Comparison of ENCODE assay signal across 10 cellular contexts in genomic region chr11:118156531-118157185, GRCh38. TPM values are rescaled to one million over a fixed set of nuclear protein-coding genes. Genes with fewer than 3 reads are reported as not detected.
DNase-seq lines count a peak whose midpoint lies in the region; ATAC-seq and TF ChIP-seq lines count a peak whose summit lies in the region.
"Had no signal": no experiment of that assay in that cellular context is flagged by ENCODE, and none has a peak within 500 bp of the region (broad histone marks: within the 10 kb centered on the region; RNA-seq: fewer than 3 reads in every experiment).

No MANE protein-coding gene starts in this region.

- no peak for TF ChIP-seq CTCF in mucosa of descending colon (IDR thresholded peaks at IDR 0.05)

- ATAC-seq in mucosa of descending colon = peak; percentile 20
- no peak for ATAC-seq in HG03039 (IDR thresholded peaks at IDR 0.05; ENCODE audit: unreplicated experiment)
- ATAC-seq in GM19035 (IDR thresholded peaks at IDR 0.05; ENCODE audit: unreplicated experiment) = no peak
- ATAC-seq in GM21723 (IDR thresholded peaks at IDR 0.05; ENCODE audit: unreplicated experiment) = no peak

- peak overlapping the region; percentile 44 for H3K4me3 ChIP-seq in HUES64 (ENCODE audit: low read length)
- no peak overlapping the region for H3K4me3 ChIP-seq in mucosa of descending colon

- DNase-seq in NCI-H1436 (lab: John Stamatoyannopoulos, UW) (peak; percentile 64), NCI-H1436 treated with DMSO at 0.1 percent for 48 hours (lab: John Stamatoyannopoulos, UW) (no peak), mucosa of descending colon (no peak)
- peak; percentile 25 for DNase-seq in activated gamma-delta T cell treated with anti-CD3 and anti-CD28 coated beads, Interleukin-2, amount 50 U/mL, for 16 hours (ENCODE audit: low read depth)
- DNase-seq: activated effector memory CD4-positive, alpha-beta T cell treated with Interleukin-2 at 50 U/mL for 16 hours had no signal

- intact Hi-C loops in mucosa of descending colon (cut with DNase I, micrococcal nuclease) = no loop called here

- H3K36me3 ChIP-seq in HUES64 (ENCODE audit: insufficient read depth, low read length) (no peaks in the 10 kb centered on the region), mucosa of descending colon (ENCODE audit: low read depth) (no peaks in the 10 kb centered on the region)

- no peak overlapping the region for H3K9ac ChIP-seq in HUES64 (ENCODE audit: low read depth, low read length)

- no peaks in the 10 kb centered on the region for H3K9me3 ChIP-seq in HUES64 (ENCODE audit: insufficient read depth, low read depth, low read length)
- H3K9me3 ChIP-seq in mucosa of descending colon = no peaks in the 10 kb centered on the region

- H3K27me3 ChIP-seq in HUES64 (ENCODE audit: insufficient read depth, low read length) = peaks cover 88% of the 10 kb centered on the region

- H3K4me1 ChIP-seq in HUES64 (ENCODE audit: insufficient read depth, low read length) = peaks cover 32% of the 10 kb centered on the region
- peaks cover 13% of the 10 kb centered on the region for H3K4me1 ChIP-seq in mucosa of descending colon (ENCODE audit: low read depth)

- no peak overlapping the region for H3K27ac ChIP-seq in HUES64 (ENCODE audit: low read depth, low read length)

- 3% methylated on average over 21 of the region's 21 CpGs for WGBS in HUES64

RNA-seq across cellular contexts. Expression of gene SCN4B, which starts 4.0 kb away (rescaled TPM):
- polyA plus RNA-seq in HUES64 (2013, experiment 1 of 2) = 1.8 TPM
- 2.0 TPM for polyA plus RNA-seq in HUES64 (2013, experiment 2 of 2)
- total RNA-seq in mucosa of descending colon = 1 to 10 TPM; 1.0 to 2.6 (median 1.2) TPM
- total RNA-seq: SK-MEL-5 had no signal

RNA-seq across cellular contexts. Expression of gene SCN2B, which starts 19.8 kb away (rescaled TPM):
- 0.15 TPM for polyA plus RNA-seq in HUES64 (2013, experiment 1 of 2)
- 0.13 TPM for polyA plus RNA-seq in HUES64 (2013, experiment 2 of 2)
- 1 to 10 TPM in 1 of 3 donors, under 1 TPM in 2; 0.23 to 3.7 (median 0.34) TPM for total RNA-seq in mucosa of descending colon
- total RNA-seq: SK-MEL-5 had no signal

Comparison
In these comparisons a context has a peak if more than half of its experiments do, and no peak if none do; other contexts are left out.
1. DNase-seq: peak in NCI-H1436 (single experiment) and activated gamma-delta T cell treated with anti-CD3 and anti-CD28 coated beads, Interleukin-2, amount 50 U/mL, for 16 hours (single experiment); none in NCI-H1436 treated with DMSO at 0.1 percent for 48 hours (single experiment) and mucosa of descending colon (0 of 3).